19 cellular contexts compared by ENCODE assay signal in the genomic region with DNA sequence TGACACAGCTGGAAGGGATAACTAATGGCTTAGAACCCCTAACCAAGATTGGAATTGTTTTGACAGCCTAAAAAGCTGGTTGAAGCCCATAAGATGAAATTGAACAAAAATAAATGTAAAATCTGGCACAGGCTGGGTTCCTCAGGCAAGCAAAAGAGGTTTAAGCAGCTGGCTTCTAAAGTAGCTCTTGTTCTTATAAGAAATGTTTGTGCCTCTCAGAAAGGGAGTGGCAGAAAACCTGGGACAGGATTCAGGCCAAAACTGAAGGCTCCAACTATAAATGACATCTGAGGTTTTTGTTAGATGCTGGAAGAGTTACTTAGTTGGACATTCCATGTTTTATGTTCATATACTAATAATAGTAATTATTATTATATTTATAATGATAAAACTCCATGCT.
A peak's percentile ranks its signal among the peaks of the same experiment; 100 is the strongest.
DNase-seq lines count a peak whose midpoint lies in the region; ATAC-seq and TF ChIP-seq lines count a peak whose summit lies in the region.
"Had no signal": no experiment of that assay in that cellular context is flagged by ENCODE, and none has a peak within 500 bp of the region (broad histone marks: within the 10 kb centered on the region; RNA-seq: fewer than 3 reads in every experiment).

No MANE protein-coding gene starts in this region.

- H3K4me1 ChIP-seq in left lung (no peaks in the 10 kb centered on the region), thyroid gland (peaks cover 12 to 20% of the 10 kb centered on the region in 2 donors), transverse colon (no peaks in the 10 kb centered on the region)
- H3K4me1 ChIP-seq: A549; BLaER1 treated with 17β-estradiol and CSF1 and Interleukin-3, amounts not matched to agents 10 nM and 100 nM; Caco-2 had no signal

- H3K36me3 ChIP-seq in left lung (no peaks in the 10 kb centered on the region), thyroid gland (no peaks in the 10 kb centered on the region), transverse colon (no peaks in the 10 kb centered on the region)
- H3K36me3 ChIP-seq: BLaER1 treated with 17β-estradiol and CSF1 and Interleukin-3, amounts not matched to agents 10 nM and 100 nM had no signal

- TF ChIP-seq CTCF in left lung (IDR thresholded peaks at IDR 0.05) = no peak
- TF ChIP-seq CTCF in thyroid gland (IDR thresholded peaks at IDR 0.05) = no peak
- TF ChIP-seq CTCF in transverse colon (IDR thresholded peaks at IDR 0.05) = no peak

- H3K4me3 ChIP-seq in left lung = no peak overlapping the region
- H3K4me3 ChIP-seq in thyroid gland (replicated peaks in 1 of 3) = no peak overlapping the region
- no peak overlapping the region for H3K4me3 ChIP-seq in transverse colon
- H3K4me3 ChIP-seq: A549; BLaER1 treated with 17β-estradiol and CSF1 and Interleukin-3, amounts not matched to agents 10 nM and 100 nM; GM12878 had no signal

- no peak for TF ChIP-seq EP300 in transverse colon (IDR thresholded peaks at IDR 0.05; ENCODE audit: low read depth)

- H3K27me3 ChIP-seq in left lung (no peaks in the 10 kb centered on the region), thyroid gland (no peaks in the 10 kb centered on the region), transverse colon (no peaks in the 10 kb centered on the region)
- H3K27me3 ChIP-seq: BLaER1 treated with 17β-estradiol and CSF1 and Interleukin-3, amounts not matched to agents 10 nM and 100 nM had no signal

- peaks cover 0 to 1% of the 10 kb centered on the region in 2 donors for H3K9me3 ChIP-seq in left lung
- no peaks in the 10 kb centered on the region for H3K9me3 ChIP-seq in thyroid gland
- no peaks in the 10 kb centered on the region for H3K9me3 ChIP-seq in transverse colon
- H3K9me3 ChIP-seq: A549; BLaER1 treated with 17β-estradiol and CSF1 and Interleukin-3, amounts not matched to agents 10 nM and 100 nM; Caco-2 had no signal

- DNase-seq in DMS79 (lab: John Stamatoyannopoulos, UW) (peak; percentile 31), G401 (ENCODE audit: low spot score) (peak; percentile 44), left lung (no peak), thyroid gland (peak; percentile 42 to 44), transverse colon (no peak), NCI-H2196 treated with DMSO at 0.1 percent for 48 hours (lab: John Stamatoyannopoulos, UW; ENCODE audit: unreplicated experiment) (no peak)
- DNase-seq: AML-193; Caco-2; Calu3; CD4-positive, alpha-beta T cell; CD8-positive, alpha-beta T cell; GDM1 had no signal

- in situ Hi-C loops in G401 (cut with HindIII; ENCODE audit: low sequenced_read_pairs) = no loop called here
- in situ Hi-C loops in transverse colon (cut with MboI; ENCODE audit: low pct_ligation_motif_present in 1 of 4, low pct_unique_long_range_greater_than_20kb in 1 of 4, low sequenced_read_pairs in 3 of 4) = no loop called here

- TF ChIP-seq POLR2A in thyroid gland (IDR thresholded peaks at IDR 0.05) (no peak), transverse colon (IDR thresholded peaks at IDR 0.05) (no peak)

- intact Hi-C loops in left lung (cut with DNase I) = no loop called here
- intact Hi-C loops in thyroid gland (cut with DNase I) = no loop called here
- intact Hi-C loops in transverse colon (cut with DNase I; ENCODE audit: low total_unique reads) = no loop called here

- H3K27ac ChIP-seq in left lung (no peak overlapping the region), thyroid gland (peak overlapping the region; percentile 11 to 33 (median 31)), transverse colon (no peak overlapping the region)
- H3K27ac ChIP-seq: 22Rv1; A549; BLaER1 treated with 17β-estradiol and CSF1 and Interleukin-3, amounts not matched to agents 10 nM and 100 nM; C4-2B had no signal

- peak; percentile 93 for ATAC-seq in left lung
- no peak for ATAC-seq in HG02642 (IDR thresholded peaks at IDR 0.05; ENCODE audit: poor library complexity, unreplicated experiment)
- no peak for ATAC-seq in HG03025 (IDR thresholded peaks at IDR 0.05; ENCODE audit: low FRiP score, unreplicated experiment)
- ATAC-seq: A549; CD8-positive, alpha-beta T cell; GM12878 had no signal

Comparison
In these comparisons a context has a peak if more than half of its experiments do, and no peak if none do; other contexts are left out.
1. DNase-seq: peak in DMS79 (single experiment), G401 (single experiment) and thyroid gland (2 of 2); none in left lung (0 of 2), transverse colon (single experiment) and NCI-H2196 treated with DMSO at 0.1 percent for 48 hours (single experiment).
2. H3K27ac ChIP-seq: peak in thyroid gland (3 of 3); none in left lung (0 of 2) and transverse colon (0 of 4).